Comparison of ENCODE assay signal across 9 cellular contexts in genomic region chr18:59282341-59282740, GRCh38. TPM values are rescaled to one million over a fixed set of nuclear protein-coding genes. Genes with fewer than 3 reads are reported as not detected.
"Had no signal": no experiment of that assay in that cellular context is flagged by ENCODE, and none has a peak within 500 bp of the region (broad histone marks: within the 10 kb centered on the region; RNA-seq: fewer than 3 reads in every experiment).

No MANE protein-coding gene starts in this region.

- H3K27ac ChIP-seq: HL-60 had no signal

- FAIRE-seq: HepG2, HTR-8/SVneo had no signal

- DNase-seq: IMR-90, KBM-7, KG1 had no signal

- ATAC-seq: HepG2 had no signal

RNA-seq across cellular contexts. Expression of gene RAX, which starts 9.1 kb away (rescaled TPM):
- total RNA-seq: HepG2, HT-29, HT1080, IMR-90 had no signal
- polyA plus RNA-seq: HepG2, IgD-negative memory B cell, IMR-90 had no signal

RNA-seq across cellular contexts. Expression of gene CPLX4, which starts 36.1 kb away (rescaled TPM):
- total RNA-seq: HepG2, HT-29, HT1080, IMR-90 had no signal
- polyA plus RNA-seq: HepG2, IgD-negative memory B cell, IMR-90 had no signal
